11 cellular contexts compared by ENCODE assay signal in the genomic region with DNA sequence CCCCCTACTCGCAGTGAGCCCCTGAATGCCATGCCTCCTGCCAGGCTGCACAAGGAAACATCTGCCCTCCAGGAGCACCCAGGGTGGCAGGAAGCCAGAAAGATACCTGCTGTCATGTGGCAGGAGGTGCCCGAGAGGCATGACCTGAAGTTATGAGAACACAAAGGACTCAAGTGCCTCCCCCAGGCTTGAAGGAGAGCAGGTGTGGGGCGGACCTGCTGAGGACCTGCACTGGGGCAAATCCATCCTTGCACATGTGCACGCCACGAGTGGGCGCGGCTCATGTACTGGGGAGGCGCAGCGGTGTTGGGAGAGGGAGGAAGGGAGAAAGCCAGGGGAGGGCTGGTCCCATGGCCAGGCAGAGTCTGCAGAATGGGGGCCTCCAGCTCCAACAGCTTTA.
DNase-seq lines count a peak whose midpoint lies in the region; ATAC-seq and TF ChIP-seq lines count a peak whose summit lies in the region.
"Had no signal": no experiment of that assay in that cellular context is flagged by ENCODE, and none has a peak within 500 bp of the region (broad histone marks: within the 10 kb centered on the region; RNA-seq: fewer than 3 reads in every experiment).

No MANE protein-coding gene starts in this region.

- peak; percentile 12; the same call in 1 of the 2 replicates for TF ChIP-seq CTCF in VCaP (conservative IDR thresholded peaks at IDR 0.05)

- peak; percentile 61 for DNase-seq in DMS153 treated with DMSO at 0.1 percent for 48 hours (lab: John Stamatoyannopoulos, UW; ENCODE audit: unreplicated experiment)
- DNase-seq in NCI-H2029 treated with DMSO at 0.1 percent for 48 hours (lab: John Stamatoyannopoulos, UW): peak; percentile 82
- no peak for DNase-seq in activated CD4-positive, alpha-beta T cell treated with anti-CD3 and anti-CD28 coated beads, Interleukin-2, amount 50 U/mL, for 48 hours
- DNase-seq in GF-D8 (lab: John Stamatoyannopoulos, UW): no peak
- DNase-seq: activated CD4-positive, alpha-beta T cell treated with anti-CD3 and anti-CD28 coated beads, Interleukin-2, amount 10 ng/mL, durations not matched to agents 24 days and 14 days; anterior cingulate cortex had no signal

- no peak for ATAC-seq in GM19351 (IDR thresholded peaks at IDR 0.05; ENCODE audit: unreplicated experiment)
- no peak for ATAC-seq in HG03378 (IDR thresholded peaks at IDR 0.05; ENCODE audit: unreplicated experiment)

- no peak overlapping the region for H3K4me3 ChIP-seq in muscle layer of duodenum (ENCODE audit: low read depth in 1 of 2, low read length in 2 of 2)

- no peaks in the 10 kb centered on the region for H3K36me3 ChIP-seq in muscle layer of duodenum (ENCODE audit: control insufficient read depth in 1 of 2, insufficient read depth in 2 of 2, low read length in 2 of 2)

- no peaks in the 10 kb centered on the region for H3K4me1 ChIP-seq in muscle layer of duodenum (ENCODE audit: control insufficient read depth in 1 of 2, insufficient read depth in 2 of 2, low read length in 2 of 2)

- no peaks in the 10 kb centered on the region for H3K27me3 ChIP-seq in muscle layer of duodenum (ENCODE audit: low read depth, low read length)

- no peaks in the 10 kb centered on the region for H3K9me3 ChIP-seq in muscle layer of duodenum (ENCODE audit: control insufficient read depth in 1 of 2, low read length in 2 of 2)

- H3K27ac ChIP-seq in VCaP (peak overlapping the region; percentile 96), muscle layer of duodenum (ENCODE audit: low read length) (peak overlapping the region; percentile 45)
- H3K27ac ChIP-seq: KMS-11 had no signal

Comparison
In these comparisons a context has a peak if more than half of its experiments do, and no peak if none do; other contexts are left out.
1. DNase-seq: peak in DMS153 treated with DMSO at 0.1 percent for 48 hours (single experiment) and NCI-H2029 treated with DMSO at 0.1 percent for 48 hours (single experiment); none in activated CD4-positive, alpha-beta T cell treated with anti-CD3 and anti-CD28 coated beads, Interleukin-2, amount 50 U/mL, for 48 hours (0 of 2) and GF-D8 (single experiment).